Comparison of ENCODE assay signal across 29 cellular contexts in genomic region chr1:217650674-217651073, GRCh38. TPM values are rescaled to one million over a fixed set of nuclear protein-coding genes. Genes with fewer than 3 reads are reported as not detected.
"Had no signal": no experiment of that assay in that cellular context is flagged by ENCODE, and none has a peak within 500 bp of the region (broad histone marks: within the 10 kb centered on the region; RNA-seq: fewer than 3 reads in every experiment).

No MANE protein-coding gene starts in this region.

- H3K9me3 Mint-ChIP-seq: stimulated activated effector memory CD8-positive, alpha-beta T cell treated with anti-CD3 and anti-CD28 coated beads, Interleukin-12 subunit alpha, Interleukin-12 subunit beta, amount 100 ng/mL, for 72 hours; stimulated activated memory B cell treated with anti-CD40 and anti-IgM and Interleukin-4, amounts not matched to agents 10 μg/mL and 1 μg/mL and 100 μg/mL, for 72 hours; stimulated activated naive B cell treated with anti-CD40 and anti-IgM and Interleukin-4, amounts not matched to agents 10 μg/mL and 1 μg/mL and 100 μg/mL, for 72 hours; stimulated activated naive CD8-positive, alpha-beta T cell treated with anti-CD3 and anti-CD28 coated beads, Interleukin-15, amount 100 ng/mL, for 72 hours; stimulated activated naive CD8-positive, alpha-beta T cell treated with anti-CD3 and anti-CD28 coated beads, Interleukin-15, Interleukin-2, amounts not matched to agents 100 ng/mL and 50 ng/mL, for 24 hours; type B pancreatic cell had no signal

- DNase-seq: stimulated activated CD4-positive, alpha-beta T cell treated with anti-CD3 and anti-CD28 coated beads, Interleukin-2, amount 100 ng/mL, for 48 hours; stimulated activated CD4-positive, alpha-beta T cell treated with anti-CD3 and anti-CD28 coated beads, Interleukin-4, amount 100 ng/mL, for 1 hour; stimulated activated CD4-positive, alpha-beta T cell treated with anti-CD3 and anti-CD28 coated beads, Interleukin-4, amount 100 ng/mL, for 24 hours; stimulated activated CD4-positive, alpha-beta T cell treated with anti-CD3 and anti-CD28 coated beads, Interleukin-4, amount 100 ng/mL, for 4 hours; stimulated activated CD8-positive, alpha-beta memory T cell treated with anti-CD3 and anti-CD28 coated beads, Interleukin-4, amount 100 ng/mL, for 48 hours; stimulated activated naive B cell treated with anti-CD40 and anti-IgM and Interleukin-4, amounts not matched to agents 10 μg/mL and 1 μg/mL and 100 μg/mL, for 72 hours; stimulated activated naive CD4-positive, alpha-beta T cell; stimulated activated naive CD4-positive, alpha-beta T cell treated with Interleukin-2 at 50 U/mL for 16 hours; stimulated activated naive CD8-positive, alpha-beta T cell treated with anti-CD3 and anti-CD28 coated beads, Interleukin-15, amount 100 ng/mL, for 72 hours; stimulated activated naive CD8-positive, alpha-beta T cell treated with anti-CD3 and anti-CD28 coated beads, Interleukin-15, Interleukin-2, amounts not matched to agents 100 U/mL and 50 U/mL, for 24 hours; stomach; substantia nigra; testis; thyroid gland; tibial artery; transverse colon; trophoblast cell; upper lobe of right lung; uterus had no signal

- H3K36me3 ChIP-seq: stomach, suprapubic skin, thoracic aorta, thyroid gland, tibial artery, transverse colon, upper lobe of left lung, upper lobe of right lung, uterus, vagina had no signal

- H3K27me3 ChIP-seq: stomach, suprapubic skin, testis, thyroid gland, tibial artery, tibial nerve, transverse colon, upper lobe of left lung, upper lobe of right lung, uterus, vagina had no signal

- H3K27me3 Mint-ChIP-seq: stimulated activated memory B cell treated with anti-CD40 and anti-IgM and Interleukin-4, amounts not matched to agents 10 μg/mL and 1 μg/mL and 100 μg/mL, for 72 hours; stimulated activated naive CD8-positive, alpha-beta T cell treated with anti-CD3 and anti-CD28 coated beads, Interleukin-15, Interleukin-2, amounts not matched to agents 100 ng/mL and 50 ng/mL, for 24 hours; type B pancreatic cell had no signal

- H3K9me3 ChIP-seq: stomach, suprapubic skin, testis, thoracic aorta, thyroid gland, tibial artery, tibial nerve, transverse colon, upper lobe of left lung, upper lobe of right lung, uterus, vagina had no signal

- ATAC-seq: stimulated activated effector memory CD8-positive, alpha-beta T cell treated with anti-CD3 and anti-CD28 coated beads, Interleukin-12 subunit alpha, Interleukin-12 subunit beta, amount 100 ng/mL, for 72 hours; stimulated activated memory B cell treated with anti-CD40 and anti-IgM and Interleukin-4, amounts not matched to agents 10 μg/mL and 1 μg/mL and 100 μg/mL, for 72 hours; stimulated activated naive B cell treated with anti-CD40 and anti-IgM and Interleukin-4, amounts not matched to agents 10 μg/mL and 1 μg/mL and 100 μg/mL, for 72 hours; stimulated activated naive CD8-positive, alpha-beta T cell treated with anti-CD3 and anti-CD28 coated beads, Interleukin-15, amount 100 ng/mL, for 72 hours; stimulated activated naive CD8-positive, alpha-beta T cell treated with anti-CD3 and anti-CD28 coated beads, Interleukin-15, Interleukin-2, amounts not matched to agents 100 U/mL and 50 U/mL, for 24 hours; upper lobe of right lung had no signal

- FAIRE-seq: urothelium cell line had no signal

- H3K27ac ChIP-seq: stomach, suprapubic skin, testis, thoracic aorta, thyroid gland, tibial artery, tibial nerve, transverse colon, upper lobe of left lung, upper lobe of right lung, uterus, vagina had no signal

- H3K4me3 Mint-ChIP-seq: stimulated activated effector memory CD8-positive, alpha-beta T cell treated with anti-CD3 and anti-CD28 coated beads, Interleukin-12 subunit alpha, Interleukin-12 subunit beta, amount 100 ng/mL, for 72 hours; stimulated activated memory B cell treated with anti-CD40 and anti-IgM and Interleukin-4, amounts not matched to agents 10 μg/mL and 1 μg/mL and 100 μg/mL, for 72 hours; stimulated activated naive B cell treated with anti-CD40 and anti-IgM and Interleukin-4, amounts not matched to agents 10 μg/mL and 1 μg/mL and 100 μg/mL, for 72 hours; stimulated activated naive CD8-positive, alpha-beta T cell treated with anti-CD3 and anti-CD28 coated beads, Interleukin-15, amount 100 ng/mL, for 72 hours; stimulated activated naive CD8-positive, alpha-beta T cell treated with anti-CD3 and anti-CD28 coated beads, Interleukin-15, Interleukin-2, amounts not matched to agents 100 ng/mL and 50 ng/mL, for 24 hours; type B pancreatic cell had no signal

- H3K36me3 Mint-ChIP-seq: stimulated activated effector memory CD8-positive, alpha-beta T cell treated with anti-CD3 and anti-CD28 coated beads, Interleukin-12 subunit alpha, Interleukin-12 subunit beta, amount 100 ng/mL, for 72 hours; stimulated activated memory B cell treated with anti-CD40 and anti-IgM and Interleukin-4, amounts not matched to agents 10 μg/mL and 1 μg/mL and 100 μg/mL, for 72 hours; stimulated activated naive B cell treated with anti-CD40 and anti-IgM and Interleukin-4, amounts not matched to agents 10 μg/mL and 1 μg/mL and 100 μg/mL, for 72 hours; type B pancreatic cell had no signal

- H3K27ac Mint-ChIP-seq: stimulated activated effector memory CD8-positive, alpha-beta T cell treated with anti-CD3 and anti-CD28 coated beads, Interleukin-12 subunit alpha, Interleukin-12 subunit beta, amount 100 ng/mL, for 72 hours; stimulated activated memory B cell treated with anti-CD40 and anti-IgM and Interleukin-4, amounts not matched to agents 10 μg/mL and 1 μg/mL and 100 μg/mL, for 72 hours; stimulated activated naive B cell treated with anti-CD40 and anti-IgM and Interleukin-4, amounts not matched to agents 10 μg/mL and 1 μg/mL and 100 μg/mL, for 72 hours; stimulated activated naive CD8-positive, alpha-beta T cell treated with anti-CD3 and anti-CD28 coated beads, Interleukin-15, Interleukin-2, amounts not matched to agents 100 ng/mL and 50 ng/mL, for 24 hours; type B pancreatic cell had no signal

- H3K4me1 Mint-ChIP-seq: stimulated activated effector memory CD8-positive, alpha-beta T cell treated with anti-CD3 and anti-CD28 coated beads, Interleukin-12 subunit alpha, Interleukin-12 subunit beta, amount 100 ng/mL, for 72 hours; stimulated activated memory B cell treated with anti-CD40 and anti-IgM and Interleukin-4, amounts not matched to agents 10 μg/mL and 1 μg/mL and 100 μg/mL, for 72 hours; stimulated activated naive B cell treated with anti-CD40 and anti-IgM and Interleukin-4, amounts not matched to agents 10 μg/mL and 1 μg/mL and 100 μg/mL, for 72 hours; stimulated activated naive CD8-positive, alpha-beta T cell treated with anti-CD3 and anti-CD28 coated beads, Interleukin-15, amount 100 ng/mL, for 72 hours had no signal

- H3K4me3 ChIP-seq: stomach, suprapubic skin, testis, thoracic aorta, thyroid gland, tibial artery, tibial nerve, transverse colon, upper lobe of left lung, upper lobe of right lung, uterus, vagina had no signal

- H3K4me1 ChIP-seq: stomach, suprapubic skin, testis, thyroid gland, tibial artery, tibial nerve, transverse colon, upper lobe of left lung, upper lobe of right lung, uterus, vagina had no signal

RNA-seq across cellular contexts. Expression of gene SPATA17, which starts 19.5 kb away (rescaled TPM):
- total RNA-seq: vagina had no signal
